In the genomic region with DNA sequence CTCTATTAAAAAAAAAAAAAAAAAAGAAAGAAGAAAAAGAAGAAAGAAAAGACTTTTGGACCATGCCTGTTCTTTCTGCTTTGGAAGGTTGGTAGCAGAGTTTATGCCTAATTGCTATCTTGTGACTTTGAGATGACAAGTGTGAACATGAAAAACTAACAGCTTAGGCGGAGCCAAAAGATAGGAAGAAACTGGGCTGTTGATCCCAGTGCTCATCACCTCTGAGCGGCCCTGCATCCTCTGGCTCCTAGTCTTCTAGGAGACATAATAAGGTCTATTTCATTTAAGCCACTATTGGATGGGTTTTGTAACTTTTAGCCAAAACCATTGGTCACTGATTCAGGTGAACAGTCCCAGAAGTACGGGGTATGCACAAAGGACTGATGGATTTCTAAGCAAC, we compare ENCODE assay signal across 19 cellular contexts. TPM values are rescaled to one million over a fixed set of nuclear protein-coding genes. Genes with fewer than 3 reads are reported as not detected.
DNase-seq lines count a peak whose midpoint lies in the region; ATAC-seq and TF ChIP-seq lines count a peak whose summit lies in the region.
"Had no signal": no experiment of that assay in that cellular context is flagged by ENCODE, and none has a peak within 500 bp of the region (broad histone marks: within the 10 kb centered on the region; RNA-seq: fewer than 3 reads in every experiment).

No MANE protein-coding gene starts in this region.

- H3K27me3 ChIP-seq in PC-3 (ENCODE audit: low read length), result no peaks in the 10 kb centered on the region
- no peaks in the 10 kb centered on the region for H3K27me3 ChIP-seq in smooth muscle cell (ENCODE audit: low read depth)

- DNase-seq in Right ventricle myocardium inferior (ENCODE audit: missing footprints) (no peak), Right ventricle myocardium superior (no peak), PC-3 (no peak), epithelial cell of esophagus (ENCODE audit: low read depth) (peak; percentile 8), smooth muscle cell (lab: John Stamatoyannopoulos, UW; ENCODE audit: unreplicated experiment) (no peak), RKO (ENCODE audit: low spot score) (no peak)
- no peak for DNase-seq in activated CD4-positive, alpha-beta T cell treated with anti-CD3 and anti-CD28 coated beads for 36 hours
- DNase-seq: Calu3; CD8-positive, alpha-beta memory T cell; DMS153; GOT3; NCI-H1105 treated with DMSO at 0.1 percent for 48 hours; NCI-H2081; NCI-H2171; NCI-H524 treated with DMSO at 0.1 percent for 48 hours; NCI-H82 had no signal

- CTCF ChIA-PET in PC-3 (lab: Charles Lee), result no interaction called here
- CTCF ChIA-PET in activated CD4-positive, alpha-beta T cell treated with anti-CD3 and anti-CD28 coated beads for 36 hours (lab: Charles Lee), result no interaction called here

- H3K9me3 ChIP-seq in PC-3 (ENCODE audit: low read length) (no peaks in the 10 kb centered on the region), smooth muscle cell (replicated peaks; ENCODE audit: low read depth) (no peaks in the 10 kb centered on the region)

- H3K27ac ChIP-seq in PC-3 (ENCODE audit: low read length) (peak overlapping the region; percentile 99), smooth muscle cell (ENCODE audit: low read depth) (peak overlapping the region; percentile 96)
- H3K27ac ChIP-seq: C4-2B, KMS-11 had no signal

- H3K4me3 Mint-ChIP-seq in activated CD4-positive, alpha-beta T cell treated with anti-CD3 and anti-CD28 coated beads for 36 hours, result no peak overlapping the region
- H3K4me3 Mint-ChIP-seq: CD8-positive, alpha-beta memory T cell had no signal

- H3K27me3 Mint-ChIP-seq in activated CD4-positive, alpha-beta T cell treated with anti-CD3 and anti-CD28 coated beads for 36 hours, result peaks cover 6% of the 10 kb centered on the region

- intact Hi-C loops in Right ventricle myocardium inferior (cut with DNase I) (no loop called here), Right ventricle myocardium superior (cut with DNase I) (no loop called here), PC-3 (cut with micrococcal nuclease) (no loop called here)
- intact Hi-C loops in activated CD4-positive, alpha-beta T cell treated with anti-CD3 and anti-CD28 coated beads for 36 hours (cut with DNase I, micrococcal nuclease), result no loop called here

- H3K79me2 ChIP-seq in PC-3 (ENCODE audit: low read length), result no peaks in the 10 kb centered on the region
- no peaks in the 10 kb centered on the region for H3K79me2 ChIP-seq in smooth muscle cell (ENCODE audit: low read depth)

- no peaks in the 10 kb centered on the region; the same call in 1 of the 2 replicates for H3K9me2 ChIP-seq in PC-3 (replicated peaks; ENCODE audit: low read length)

- no peaks in the 10 kb centered on the region for H4K20me1 ChIP-seq in PC-3 (ENCODE audit: low read length)
- no peaks in the 10 kb centered on the region for H4K20me1 ChIP-seq in smooth muscle cell (ENCODE audit: low read depth)

- H2AFZ ChIP-seq in PC-3 (ENCODE audit: low read length) (no peak overlapping the region), smooth muscle cell (ENCODE audit: low read depth) (no peak overlapping the region)

- H3F3A ChIP-seq in PC-3 (ENCODE audit: low read length, unreplicated experiment) (peaks cover 6% of the 10 kb centered on the region), smooth muscle cell (ENCODE audit: low read depth) (peaks cover 4% of the 10 kb centered on the region)

- H3K4me1 ChIP-seq in PC-3 (ENCODE audit: insufficient read depth, low read length) (peaks cover 28% of the 10 kb centered on the region), smooth muscle cell (ENCODE audit: low read depth) (peaks cover 5% of the 10 kb centered on the region)

- H3K9ac ChIP-seq in PC-3 (ENCODE audit: low read length) (peak overlapping the region; percentile 87), smooth muscle cell (ENCODE audit: low read depth) (no peak overlapping the region)
- H3K9ac ChIP-seq: KMS-11 had no signal

- no peak for TF ChIP-seq CTCF in PC-3 (conservative IDR thresholded peaks at IDR 0.05; ENCODE audit: low read depth, low read length)
- no peak for TF ChIP-seq CTCF in epithelial cell of esophagus (IDR thresholded peaks at IDR 0.05; ENCODE audit: insufficient read depth, low read depth, low read length, missing control alignments)
- no peak for TF ChIP-seq CTCF in smooth muscle cell (IDR thresholded peaks at IDR 0.05; ENCODE audit: borderline replicate concordance, insufficient read depth, poor library complexity, severe bottlenecking)

- no peak overlapping the region for H3K27ac Mint-ChIP-seq in activated CD4-positive, alpha-beta T cell treated with anti-CD3 and anti-CD28 coated beads for 36 hours
- H3K27ac Mint-ChIP-seq: CD8-positive, alpha-beta memory T cell had no signal

- ATAC-seq in Right ventricle myocardium inferior (peak; percentile 38), Right ventricle myocardium superior (ENCODE audit: poor library complexity) (no peak), PC-3 (no peak)
- ATAC-seq in activated CD4-positive, alpha-beta T cell treated with anti-CD3 and anti-CD28 coated beads for 36 hours, result no peak
- ATAC-seq: HCT116 had no signal

- no peaks in the 10 kb centered on the region for H3K4me1 Mint-ChIP-seq in activated CD4-positive, alpha-beta T cell treated with anti-CD3 and anti-CD28 coated beads for 36 hours
- H3K4me1 Mint-ChIP-seq: CD8-positive, alpha-beta memory T cell had no signal

- no peaks in the 10 kb centered on the region for H3K36me3 Mint-ChIP-seq in activated CD4-positive, alpha-beta T cell treated with anti-CD3 and anti-CD28 coated beads for 36 hours (ENCODE audit: low read depth)

- 90% methylated on average over 3 of the region's 3 CpGs for WGBS in smooth muscle cell (ENCODE audit: low lambda C conversion rate)

- peaks cover 5% of the 10 kb centered on the region for H3K9me3 Mint-ChIP-seq in activated CD4-positive, alpha-beta T cell treated with anti-CD3 and anti-CD28 coated beads for 36 hours (ENCODE audit: low read depth)

- peak overlapping the region; percentile 80 for H3K4me2 ChIP-seq in PC-3 (ENCODE audit: low read length)
- H3K4me2 ChIP-seq in smooth muscle cell, result no peak overlapping the region
- H3K4me2 ChIP-seq: KMS-11 had no signal

- no peaks in the 10 kb centered on the region for H3K36me3 ChIP-seq in PC-3 (ENCODE audit: low read depth, low read length)
- H3K36me3 ChIP-seq in smooth muscle cell (ENCODE audit: low read depth), result no peaks in the 10 kb centered on the region

- no TSS peak for BruUV-seq in PC-3 (replicated peaks; lab: Mats Ljungman, UMichigan)

- POLR2A ChIA-PET in PC-3 (lab: Charles Lee; ENCODE audit: unreplicated experiment), result no interaction called here
- POLR2A ChIA-PET in activated CD4-positive, alpha-beta T cell treated with anti-CD3 and anti-CD28 coated beads for 36 hours (lab: Charles Lee), result no interaction called here

- H3K4me3 ChIP-seq in PC-3 (ENCODE audit: low read length), result no peak overlapping the region; the same call in 1 of the 2 replicates
- no peak overlapping the region for H3K4me3 ChIP-seq in epithelial cell of esophagus (ENCODE audit: low read length)
- H3K4me3 ChIP-seq in smooth muscle cell, result no peak overlapping the region

RNA-seq across cellular contexts. Expression of a gene that starts 34.4 kb away (rescaled TPM):
- 58.0 TPM for total RNA-seq in Right ventricle myocardium inferior
- 60.2 TPM for total RNA-seq in Right ventricle myocardium superior
- 126 and 162 TPM in 2 replicates for total RNA-seq in PC-3 (2014; rRNA removed)
- total RNA-seq in smooth muscle cell, result 389 and 400 TPM in 2 replicates
- 335 and 340 TPM in 2 replicates for polyA plus RNA-seq in smooth muscle cell
- total RNA-seq in activated CD4-positive, alpha-beta T cell treated with anti-CD3 and anti-CD28 coated beads for 36 hours, result 10 to 100 TPM; 33.8 to 37.7 TPM

RNA-seq across cellular contexts. Expression of a gene that starts 47.9 kb away (rescaled TPM):
- total RNA-seq in Right ventricle myocardium inferior (0.49 TPM), Right ventricle myocardium superior (0.56 TPM), PC-3 (2014; rRNA removed) (10.5 and 15.3 TPM in 2 replicates), smooth muscle cell (2.9 and 3.6 TPM in 2 replicates)
- 11.9 and 12.9 TPM in 2 replicates for polyA plus RNA-seq in smooth muscle cell
- total RNA-seq in activated CD4-positive, alpha-beta T cell treated with anti-CD3 and anti-CD28 coated beads for 36 hours, result 1 to 10 TPM; 1.9 to 2.0 TPM

RNA-seq across cellular contexts. Expression of a gene that starts 57.9 kb away (rescaled TPM):
- 3.5 TPM for total RNA-seq in Right ventricle myocardium inferior
- total RNA-seq in Right ventricle myocardium superior, result 2.7 TPM
- total RNA-seq in PC-3 (2014; rRNA removed), result 5.2 and 6.6 TPM in 2 replicates
- 5.8 and 9.3 TPM in 2 replicates for total RNA-seq in smooth muscle cell
- polyA plus RNA-seq in smooth muscle cell, result 8.1 and 9.3 TPM in 2 replicates
- 10 to 100 TPM; 23.3 to 29.4 TPM for total RNA-seq in activated CD4-positive, alpha-beta T cell treated with anti-CD3 and anti-CD28 coated beads for 36 hours
